In genomic region chr12:104299842-104300481, GRCh38 we compare ENCODE assay signal across 1 cellular context.
TF ChIP-seq lines count a peak whose summit lies in the region.

No MANE protein-coding gene starts in this region.

TF ChIP-seq in endothelial cell of umbilical vein, 7 proteins besides CTCF, POLR2A, EP300 and RAD21:
- TF ChIP-seq FOS (IDR thresholded peaks at IDR 0.05; ENCODE audit: borderline replicate concordance, insufficient read depth, low read length) (no peak), GATA2 (IDR thresholded peaks at IDR 0.05; ENCODE audit: insufficient read depth, insufficient read length, low read depth, low read length) (no peak), MAX (IDR thresholded peaks at IDR 0.05; ENCODE audit: insufficient read depth, insufficient read length) (no peak), JUN (IDR thresholded peaks at IDR 0.05; ENCODE audit: borderline replicate concordance, insufficient read depth, insufficient read length, low read depth) (no peak), POLR2AphosphoS5 (IDR thresholded peaks at IDR 0.05; ENCODE audit: insufficient read depth, low read depth, low read length) (no peak), EZH2 (IDR thresholded peaks at IDR 0.05; ENCODE audit: borderline replicate concordance, low read depth, low read length, severe bottlenecking) (no peak), MYC (IDR thresholded peaks at IDR 0.05; ENCODE audit: low read depth, low read length) (no peak)
